20 cellular contexts compared by ENCODE assay signal in the genomic region with DNA sequence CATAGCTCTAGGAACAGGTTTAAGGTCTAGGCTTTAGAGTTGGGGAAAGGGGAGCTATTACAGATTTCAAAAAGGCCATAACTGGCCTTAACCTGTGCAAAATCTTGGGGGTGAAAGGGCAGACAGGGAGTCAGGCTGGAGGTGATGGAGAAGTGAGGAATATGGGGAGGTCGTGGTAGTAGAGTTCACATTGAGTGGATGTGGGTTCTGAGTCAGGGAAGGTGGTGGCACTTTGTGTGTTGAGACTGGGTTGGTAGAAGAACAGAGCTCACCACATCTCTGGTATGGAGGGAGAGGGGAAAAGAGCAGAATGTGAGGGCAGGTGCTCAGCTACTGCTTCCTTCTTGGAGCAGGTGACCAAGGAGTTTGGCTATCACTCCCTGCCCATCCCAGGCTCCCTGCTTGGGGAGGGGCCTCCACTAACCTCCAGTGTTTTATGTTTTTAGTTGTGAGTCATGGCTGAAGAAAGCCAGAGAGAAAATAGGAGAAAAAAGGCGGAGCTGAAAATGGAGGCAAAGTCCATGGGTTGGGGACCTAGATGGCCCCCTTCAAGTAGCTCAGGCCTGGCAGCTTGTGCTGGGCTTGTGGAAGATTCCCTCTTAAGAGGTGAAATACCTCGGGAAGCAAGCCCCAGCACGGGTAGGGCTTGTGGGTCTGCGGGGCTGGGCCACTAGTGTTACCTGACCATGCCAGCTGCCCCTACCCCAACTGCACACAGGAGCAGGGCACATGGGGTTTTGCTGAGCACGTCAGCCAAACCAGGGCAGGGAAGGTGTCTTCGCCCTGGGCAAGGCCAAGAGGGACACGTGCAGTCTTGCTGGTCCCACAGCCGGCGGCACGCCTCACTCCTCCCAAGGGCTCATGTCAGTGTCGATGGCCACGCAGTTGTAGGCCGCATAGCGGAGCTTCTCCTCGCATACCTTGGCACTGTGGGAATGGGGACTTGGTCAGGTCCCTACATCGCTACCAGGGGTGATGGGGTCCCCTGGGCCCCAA. TPM values are rescaled to one million over a fixed set of nuclear protein-coding genes. Genes with fewer than 3 reads are reported as not detected.
DNase-seq lines count a peak whose midpoint lies in the region; ATAC-seq and TF ChIP-seq lines count a peak whose summit lies in the region.
"Had no signal": no experiment of that assay in that cellular context is flagged by ENCODE, and none has a peak within 500 bp of the region (broad histone marks: within the 10 kb centered on the region; RNA-seq: fewer than 3 reads in every experiment).

No MANE protein-coding gene starts in this region.

- H3K9me3 ChIP-seq in hepatocyte (ENCODE audit: low read depth) (no peaks in the 10 kb centered on the region), spleen (no peaks in the 10 kb centered on the region)

- no peak overlapping the region for H3K4me3 ChIP-seq in hepatocyte
- no peak overlapping the region for H3K4me3 ChIP-seq in spleen
- H3K4me3 ChIP-seq: SK-N-MC had no signal

- H3K9me3 Mint-ChIP-seq in activated naive CD8-positive, alpha-beta T cell treated with anti-CD3 and anti-CD28 coated beads, Interleukin-2, amount 10 ng/mL, durations not matched to agents 7 days and 5 days, result no peaks in the 10 kb centered on the region
- no peaks in the 10 kb centered on the region for H3K9me3 Mint-ChIP-seq in activated naive CD8-positive, alpha-beta T cell treated with anti-CD3 and anti-CD28 coated beads, Interleukin-2, amount 50 U/mL, for 24 hours
- H3K9me3 Mint-ChIP-seq: activated CD4-positive, alpha-beta T cell treated with anti-CD3 and anti-CD28 coated beads, Interleukin-2, amount 10 ng/mL, durations not matched to agents 24 days and 14 days had no signal

- peak overlapping the region; percentile 7; the same call in 1 of the 2 replicates for H3K27ac ChIP-seq in RWPE1
- peak overlapping the region; percentile 76 for H3K27ac ChIP-seq in hepatocyte
- H3K27ac ChIP-seq in spleen, result no peak overlapping the region
- H3K27ac ChIP-seq: SK-N-MC had no signal

- POLR2A ChIA-PET in activated naive CD8-positive, alpha-beta T cell treated with anti-CD3 and anti-CD28 coated beads, Interleukin-2, amount 10 ng/mL, durations not matched to agents 7 days and 5 days (lab: Charles Lee), result interaction anchor here (0.9 to 1.7 kb wide), 3 partner anchors 9 to 281 kb away, joined by 3 to 9 read pairs (median 3); partner anchors contain the start of genes HECTD3 and UROD
- POLR2A ChIA-PET in RWPE1 (lab: Yijun Ruan, JAX; ENCODE audit: low non-redundant PET), result no interaction called here

- H3K9me2 ChIP-seq in hepatocyte (replicated peaks; ENCODE audit: insufficient read depth), result no peaks in the 10 kb centered on the region

- TF ChIP-seq POLR2A in spleen (IDR thresholded peaks at IDR 0.05), result no peak

- no peaks in the 10 kb centered on the region for H3K36me3 ChIP-seq in hepatocyte (replicated peaks; ENCODE audit: insufficient read depth, low read depth)
- H3K36me3 ChIP-seq in spleen, result peaks cover 2 to 70% (median 62%) of the 10 kb centered on the region in 6 donors

- DNase-seq in activated naive CD8-positive, alpha-beta T cell treated with anti-CD3 and anti-CD28 coated beads, Interleukin-2, amount 10 ng/mL, durations not matched to agents 7 days and 5 days, result no peak
- no peak for DNase-seq in activated naive CD8-positive, alpha-beta T cell treated with anti-CD3 and anti-CD28 coated beads, Interleukin-2, amount 50 U/mL, for 24 hours
- DNase-seq in RWPE1 (ENCODE audit: low spot score), result no peak
- DNase-seq in hepatocyte (ENCODE audit: low spot score), result peak; percentile 58
- DNase-seq in spleen, result peak; percentile 51
- no peak for DNase-seq in stimulated activated CD4-positive, alpha-beta T cell treated with anti-CD3 and anti-CD28 coated beads, Interleukin-1b, Interleukin-23, amount 100 ng/mL, for 48 hours
- DNase-seq: activated CD4-positive, alpha-beta T cell treated with anti-CD3 and anti-CD28 coated beads, Interleukin-2, amount 10 ng/mL, durations not matched to agents 24 days and 14 days; activated CD8-positive, alpha-beta memory T cell treated with anti-CD3 and anti-CD28 coated beads, Interleukin-2, amount 50 U/mL, for 4 hours; activated gamma-delta T cell treated with Interleukin-2 at 50 U/mL for 16 hours; aorta; C1 segment of cervical spinal cord; GOT3; kidney; NCI-H1092; NCI-H2081 treated with DMSO at 0.1 percent for 48 hours; NCI-H82 had no signal

- H3K4me2 ChIP-seq in hepatocyte, result no peak overlapping the region

- H3K27me3 Mint-ChIP-seq in activated naive CD8-positive, alpha-beta T cell treated with anti-CD3 and anti-CD28 coated beads, Interleukin-2, amount 10 ng/mL, durations not matched to agents 7 days and 5 days, result no peaks in the 10 kb centered on the region
- no peaks in the 10 kb centered on the region for H3K27me3 Mint-ChIP-seq in activated naive CD8-positive, alpha-beta T cell treated with anti-CD3 and anti-CD28 coated beads, Interleukin-2, amount 50 U/mL, for 24 hours
- H3K27me3 Mint-ChIP-seq: activated CD4-positive, alpha-beta T cell treated with anti-CD3 and anti-CD28 coated beads, Interleukin-2, amount 10 ng/mL, durations not matched to agents 24 days and 14 days had no signal

- intact Hi-C loops in spleen (cut with DNase I; ENCODE audit: low total_unique reads), result no loop called here

- H3K4me3 Mint-ChIP-seq in activated naive CD8-positive, alpha-beta T cell treated with anti-CD3 and anti-CD28 coated beads, Interleukin-2, amount 10 ng/mL, durations not matched to agents 7 days and 5 days, result no peak overlapping the region
- no peak overlapping the region for H3K4me3 Mint-ChIP-seq in activated naive CD8-positive, alpha-beta T cell treated with anti-CD3 and anti-CD28 coated beads, Interleukin-2, amount 50 U/mL, for 24 hours
- H3K4me3 Mint-ChIP-seq: activated CD4-positive, alpha-beta T cell treated with anti-CD3 and anti-CD28 coated beads, Interleukin-2, amount 10 ng/mL, durations not matched to agents 24 days and 14 days had no signal

- peaks cover 11% of the 10 kb centered on the region for H3K4me1 Mint-ChIP-seq in activated naive CD8-positive, alpha-beta T cell treated with anti-CD3 and anti-CD28 coated beads, Interleukin-2, amount 10 ng/mL, durations not matched to agents 7 days and 5 days
- H3K4me1 Mint-ChIP-seq in activated naive CD8-positive, alpha-beta T cell treated with anti-CD3 and anti-CD28 coated beads, Interleukin-2, amount 50 U/mL, for 24 hours, result peaks cover 7% of the 10 kb centered on the region

- no peaks in the 10 kb centered on the region for H3K27me3 ChIP-seq in hepatocyte
- no peaks in the 10 kb centered on the region for H3K27me3 ChIP-seq in spleen (replicated peaks in 1 of 7)

- no peaks in the 10 kb centered on the region for H3K79me2 ChIP-seq in hepatocyte

- peaks cover 8% of the 10 kb centered on the region for H3K36me3 Mint-ChIP-seq in activated naive CD8-positive, alpha-beta T cell treated with anti-CD3 and anti-CD28 coated beads, Interleukin-2, amount 10 ng/mL, durations not matched to agents 7 days and 5 days
- H3K36me3 Mint-ChIP-seq in activated naive CD8-positive, alpha-beta T cell treated with anti-CD3 and anti-CD28 coated beads, Interleukin-2, amount 50 U/mL, for 24 hours (ENCODE audit: low read depth), result peaks cover 27% of the 10 kb centered on the region

- no peak overlapping the region for H2AFZ ChIP-seq in hepatocyte

- peak overlapping the region; percentile 48 for H3K27ac Mint-ChIP-seq in activated naive CD8-positive, alpha-beta T cell treated with anti-CD3 and anti-CD28 coated beads, Interleukin-2, amount 10 ng/mL, durations not matched to agents 7 days and 5 days
- H3K27ac Mint-ChIP-seq in activated naive CD8-positive, alpha-beta T cell treated with anti-CD3 and anti-CD28 coated beads, Interleukin-2, amount 50 U/mL, for 24 hours, result no peak overlapping the region
- H3K27ac Mint-ChIP-seq: activated CD4-positive, alpha-beta T cell treated with anti-CD3 and anti-CD28 coated beads, Interleukin-2, amount 10 ng/mL, durations not matched to agents 24 days and 14 days had no signal

- no peaks in the 10 kb centered on the region for H4K20me1 ChIP-seq in hepatocyte (ENCODE audit: insufficient read depth, poor library complexity, severe bottlenecking)

- no peak for ATAC-seq in activated naive CD8-positive, alpha-beta T cell treated with anti-CD3 and anti-CD28 coated beads, Interleukin-2, amount 10 ng/mL, durations not matched to agents 7 days and 5 days (ENCODE audit: low read depth)
- ATAC-seq in activated naive CD8-positive, alpha-beta T cell treated with anti-CD3 and anti-CD28 coated beads, Interleukin-2, amount 50 U/mL, for 24 hours, result no peak
- ATAC-seq in HG03159 (IDR thresholded peaks at IDR 0.05; ENCODE audit: unreplicated experiment) (no peak), HG02884 (IDR thresholded peaks at IDR 0.05; ENCODE audit: unreplicated experiment) (no peak)
- ATAC-seq: sciatic nerve had no signal

- TF ChIP-seq CTCF in RWPE1 (conservative IDR thresholded peaks at IDR 0.05; ENCODE audit: low read depth) (no peak), hepatocyte (IDR thresholded peaks at IDR 0.05; ENCODE audit: poor library complexity) (no peak), spleen (IDR thresholded peaks at IDR 0.05 in 8 of 11, conservative IDR thresholded peaks at IDR 0.05 in 3 of 11) (no peak)

- H3K4me1 ChIP-seq in hepatocyte (ENCODE audit: insufficient read depth), result peaks cover 5% of the 10 kb centered on the region
- peaks cover 0 to 14% (median 8%) of the 10 kb centered on the region in 6 donors for H3K4me1 ChIP-seq in spleen

- 95% methylated on average over 17 of the region's 17 CpGs for WGBS in hepatocyte (ENCODE audit: low lambda C conversion rate, missing lambda C conversion rate)
- 92 to 95% (median 94%) methylated on average over 15 to 17 of the region's 17 CpGs for WGBS in spleen, 5 donors

- CTCF ChIA-PET in RWPE1 (lab: Yijun Ruan, JAX), result no interaction called here

RNA-seq across cellular contexts. Expression of gene HECTD3, which starts 8.2 kb away (rescaled TPM):
- total RNA-seq in activated naive CD8-positive, alpha-beta T cell treated with anti-CD3 and anti-CD28 coated beads, Interleukin-2, amount 10 ng/mL, durations not matched to agents 7 days and 5 days, result 10 to 100 TPM; 44.2 to 44.9 TPM
- total RNA-seq in hepatocyte (27.1 and 27.6 TPM in 2 replicates), spleen (10 to 100 TPM; 33.2 to 50.7 (median 37.6) TPM)
- polyA plus RNA-seq in hepatocyte (39.1 and 39.3 TPM in 2 replicates), spleen (10 to 100 TPM; 13.3 to 24.9 (median 15.9) TPM)

RNA-seq across cellular contexts. Expression of gene UROD, which starts 9.1 kb away (rescaled TPM):
- 10 to 100 TPM; 71.7 to 79.2 TPM for total RNA-seq in activated naive CD8-positive, alpha-beta T cell treated with anti-CD3 and anti-CD28 coated beads, Interleukin-2, amount 10 ng/mL, durations not matched to agents 7 days and 5 days
- total RNA-seq in hepatocyte (77.1 and 91.8 TPM in 2 replicates), spleen (10 to 100 TPM; 41.5 to 70.4 (median 65.4) TPM)
- polyA plus RNA-seq in hepatocyte (152 and 167 TPM in 2 replicates), spleen (10 to 100 TPM; 69.8 to 90.9 (median 80.0) TPM)

RNA-seq across cellular contexts. Expression of gene EIF2B3, which starts 16.6 kb away (rescaled TPM):
- 10 to 100 TPM; 22.8 to 23.0 TPM for total RNA-seq in activated naive CD8-positive, alpha-beta T cell treated with anti-CD3 and anti-CD28 coated beads, Interleukin-2, amount 10 ng/mL, durations not matched to agents 7 days and 5 days
- total RNA-seq in hepatocyte, result 11.8 and 17.8 TPM in 2 replicates
- 17.3 and 18.4 TPM in 2 replicates for polyA plus RNA-seq in hepatocyte
- 10 to 100 TPM; 14.5 to 28.8 (median 23.4) TPM for total RNA-seq in spleen
- 10 to 100 TPM in 2 of 3 donors, 1 to 10 TPM in 1; 7.4 to 15.2 (median 13.7) TPM for polyA plus RNA-seq in spleen

Comparison
In these comparisons a context has a peak if more than half of its experiments do, and no peak if none do; other contexts are left out.
1. DNase-seq: peak in hepatocyte (single experiment) and spleen (single experiment); none in activated naive CD8-positive, alpha-beta T cell treated with anti-CD3 and anti-CD28 coated beads, Interleukin-2, amount 10 ng/mL, durations not matched to agents 7 days and 5 days (single experiment), activated naive CD8-positive, alpha-beta T cell treated with anti-CD3 and anti-CD28 coated beads, Interleukin-2, amount 50 U/mL, for 24 hours (single experiment), RWPE1 (single experiment) and stimulated activated CD4-positive, alpha-beta T cell treated with anti-CD3 and anti-CD28 coated beads, Interleukin-1b, Interleukin-23, amount 100 ng/mL, for 48 hours (single experiment).
2. H3K27ac ChIP-seq: peak in RWPE1 (single experiment) and hepatocyte (single experiment); none in spleen (0 of 8).